ENCODE assay signal across 18 cellular contexts in the genomic region with DNA sequence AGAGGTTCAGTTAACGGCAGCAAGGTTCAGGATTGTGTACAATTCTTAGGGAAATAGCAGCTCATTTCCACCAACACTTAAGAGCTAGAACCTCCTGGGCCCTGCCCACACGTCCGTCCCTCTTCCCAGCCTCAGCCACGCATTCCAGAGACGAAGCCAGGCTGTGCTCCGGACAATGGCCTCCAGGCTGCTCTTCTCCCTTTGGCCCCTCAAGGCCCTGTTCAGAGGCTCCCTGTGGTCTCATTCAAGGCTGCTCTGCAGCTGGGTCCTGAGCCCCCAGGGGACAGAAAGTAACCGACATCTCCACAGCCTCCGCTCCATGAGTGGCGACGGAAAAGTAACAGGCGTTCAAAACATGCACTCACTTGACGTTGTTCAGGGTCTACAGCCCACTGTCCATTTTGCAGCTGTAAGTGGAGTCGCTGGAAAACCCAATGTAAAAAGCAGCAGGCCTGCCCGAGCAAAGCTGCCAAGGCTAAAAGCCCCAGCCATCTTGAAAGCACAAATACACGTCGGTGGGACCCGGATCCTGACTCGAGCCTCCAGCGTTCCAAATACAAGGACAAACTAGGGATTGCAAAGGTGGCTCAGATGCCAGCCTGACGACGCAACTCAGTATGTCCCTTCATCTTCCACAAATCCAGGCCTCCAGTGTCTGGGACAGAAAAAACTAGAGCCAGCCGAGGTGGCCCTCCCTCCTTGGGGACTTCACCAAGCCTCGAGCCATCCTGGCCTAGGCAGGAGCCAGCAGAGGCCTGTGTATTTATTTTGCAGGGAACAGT.
DNase-seq lines count a peak whose midpoint lies in the region; TF ChIP-seq lines count a peak whose summit lies in the region.
"Had no signal": no experiment of that assay in that cellular context is flagged by ENCODE, and none has a peak within 500 bp of the region (broad histone marks: within the 10 kb centered on the region; RNA-seq: fewer than 3 reads in every experiment).

No MANE protein-coding gene starts in this region.

- peaks cover 14% of the 10 kb centered on the region for H3K4me1 Mint-ChIP-seq in activated T-cell treated with anti-CD3 and anti-CD28 coated beads, Interleukin-2, amount 50 U/mL, for 24 hours (ENCODE audit: low read depth)
- H3K4me1 Mint-ChIP-seq in chondrocyte (ENCODE audit: low read depth) (peaks cover 5% of the 10 kb centered on the region), nephron progenitor cell (peaks cover 39% of the 10 kb centered on the region)

- no peaks in the 10 kb centered on the region for H3K27me3 ChIP-seq in tibial artery

- no peak overlapping the region for H3K27ac ChIP-seq in tibial artery
- H3K27ac ChIP-seq: A549, epithelial cell of prostate, GM23248 had no signal

- intact Hi-C loops in tibial artery (cut with DNase I; ENCODE audit: low total_unique reads): no loop called here

- H3K27me3 Mint-ChIP-seq in activated T-cell treated with anti-CD3 and anti-CD28 coated beads, Interleukin-2, amount 50 U/mL, for 24 hours: no peaks in the 10 kb centered on the region
- H3K27me3 Mint-ChIP-seq in chondrocyte (ENCODE audit: low read depth): no peaks in the 10 kb centered on the region
- no peaks in the 10 kb centered on the region for H3K27me3 Mint-ChIP-seq in nephron progenitor cell (ENCODE audit: low read depth, poor library complexity)
- H3K27me3 Mint-ChIP-seq: progenitor cell of endocrine pancreas had no signal

- peak; percentile 17 for DNase-seq in activated T-cell treated with anti-CD3 and anti-CD28 coated beads, Interleukin-2, amount 50 U/mL, for 24 hours
- DNase-seq in activated T-cell treated with anti-CD3 and anti-CD28 coated beads for 4 hours: no peak
- DNase-seq in chondrocyte (ENCODE audit: low spot score): peak; percentile 42
- no peak for DNase-seq in nephron progenitor cell
- DNase-seq in tibial artery: peak; percentile 15 to 44
- no peak for DNase-seq in DMS 273 treated with DMSO at 0.1 percent for 48 hours (lab: John Stamatoyannopoulos, UW)
- DNase-seq in stimulated activated CD4-positive, alpha-beta T cell treated with anti-CD3 and anti-CD28 coated beads, Interleukin-4, amount 100 ng/mL, for 24 hours: no peak
- DNase-seq in AG20443 (ENCODE audit: low spot score): no peak
- DNase-seq: CD8-positive, alpha-beta T cell; foreskin melanocyte; GM23248; NCI-H1436 treated with DMSO at 0.1 percent for 48 hours; NCI-H748 treated with DMSO at 0.1 percent for 48 hours; T-helper 9 cell had no signal

- H3K4me1 ChIP-seq in tibial artery: peaks cover 0 to 17% (median 15%) of the 10 kb centered on the region in 4 donors
- H3K4me1 ChIP-seq: A549 had no signal

- no peaks in the 10 kb centered on the region for H3K9me3 Mint-ChIP-seq in activated T-cell treated with anti-CD3 and anti-CD28 coated beads, Interleukin-2, amount 50 U/mL, for 24 hours
- no peaks in the 10 kb centered on the region for H3K9me3 Mint-ChIP-seq in chondrocyte (ENCODE audit: low read depth)
- no peaks in the 10 kb centered on the region for H3K9me3 Mint-ChIP-seq in nephron progenitor cell
- H3K9me3 Mint-ChIP-seq: CD8-positive, alpha-beta T cell had no signal

- H3K4me3 ChIP-seq in tibial artery: no peak overlapping the region
- H3K4me3 ChIP-seq: A549, GM23248, smooth muscle cell had no signal

- TF ChIP-seq CTCF in chondrocyte (IDR thresholded peaks at IDR 0.05) (no peak), nephron progenitor cell (IDR thresholded peaks at IDR 0.05) (no peak), tibial artery (IDR thresholded peaks at IDR 0.05) (no peak)

- peaks cover 25% of the 10 kb centered on the region for H3K36me3 Mint-ChIP-seq in activated T-cell treated with anti-CD3 and anti-CD28 coated beads, Interleukin-2, amount 50 U/mL, for 24 hours (ENCODE audit: low read depth)
- peaks cover 2% of the 10 kb centered on the region for H3K36me3 Mint-ChIP-seq in chondrocyte (ENCODE audit: low read depth)
- peaks cover 19% of the 10 kb centered on the region for H3K36me3 Mint-ChIP-seq in nephron progenitor cell (ENCODE audit: low read depth)

- no peak overlapping the region for H3K4me3 Mint-ChIP-seq in activated T-cell treated with anti-CD3 and anti-CD28 coated beads, Interleukin-2, amount 50 U/mL, for 24 hours
- H3K4me3 Mint-ChIP-seq in chondrocyte (ENCODE audit: unreplicated experiment): no peak overlapping the region
- no peak overlapping the region for H3K4me3 Mint-ChIP-seq in nephron progenitor cell
- H3K4me3 Mint-ChIP-seq: CD8-positive, alpha-beta T cell had no signal

- H3K27ac Mint-ChIP-seq in activated T-cell treated with anti-CD3 and anti-CD28 coated beads, Interleukin-2, amount 50 U/mL, for 24 hours: no peak overlapping the region
- no peak overlapping the region for H3K27ac Mint-ChIP-seq in chondrocyte (ENCODE audit: unreplicated experiment)
- H3K27ac Mint-ChIP-seq in nephron progenitor cell: peak overlapping the region; percentile 46
- H3K27ac Mint-ChIP-seq: CD8-positive, alpha-beta T cell; progenitor cell of endocrine pancreas had no signal

- no peaks in the 10 kb centered on the region for H3K9me3 ChIP-seq in tibial artery
- H3K9me3 ChIP-seq: A549 had no signal

- H3K36me3 ChIP-seq in tibial artery: peaks cover 0 to 16% (median 3%) of the 10 kb centered on the region in 3 donors

Comparison
In these comparisons a context has a peak if more than half of its experiments do, and no peak if none do; other contexts are left out.
1. DNase-seq: peak in activated T-cell treated with anti-CD3 and anti-CD28 coated beads, Interleukin-2, amount 50 U/mL, for 24 hours (single experiment), chondrocyte (single experiment) and tibial artery (2 of 2); none in activated T-cell treated with anti-CD3 and anti-CD28 coated beads for 4 hours (single experiment), nephron progenitor cell (single experiment), DMS 273 treated with DMSO at 0.1 percent for 48 hours (single experiment), stimulated activated CD4-positive, alpha-beta T cell treated with anti-CD3 and anti-CD28 coated beads, Interleukin-4, amount 100 ng/mL, for 24 hours (single experiment) and AG20443 (single experiment).